23 cellular contexts compared by ENCODE assay signal in the genomic region with DNA sequence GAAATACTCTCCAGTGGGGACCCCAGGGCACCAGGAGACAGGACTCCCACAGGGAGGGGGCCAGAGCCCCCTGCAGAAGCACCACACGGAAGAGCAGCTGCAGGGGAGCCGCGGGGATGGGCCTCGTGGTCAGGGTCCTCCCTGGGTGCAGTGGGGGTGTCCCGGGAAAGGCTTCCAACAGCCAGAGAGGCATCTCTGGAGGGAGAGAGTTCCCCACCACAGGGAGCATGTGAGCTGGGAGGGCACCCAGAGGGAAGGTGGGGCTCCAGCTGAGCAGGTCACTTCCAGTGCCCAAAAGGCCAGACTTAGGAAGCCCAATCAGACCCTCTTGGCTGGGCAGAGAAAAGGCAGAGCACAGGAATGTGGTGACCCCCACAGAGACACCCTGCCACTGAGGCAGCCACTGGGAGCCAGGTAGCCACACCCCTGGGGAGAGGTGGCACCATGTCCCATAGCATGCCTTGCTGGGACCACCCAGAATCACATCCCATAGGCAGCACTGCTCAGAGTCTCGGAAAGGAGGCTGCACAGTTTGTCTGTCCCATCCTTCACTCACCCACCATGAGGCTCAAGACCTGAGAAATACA. TPM values are rescaled to one million over a fixed set of nuclear protein-coding genes. Genes with fewer than 3 reads are reported as not detected.
"Had no signal": no experiment of that assay in that cellular context is flagged by ENCODE, and none has a peak within 500 bp of the region (broad histone marks: within the 10 kb centered on the region; RNA-seq: fewer than 3 reads in every experiment).

No MANE protein-coding gene starts in this region.

- H3K9ac ChIP-seq: KMS-11 had no signal

- H3K36me3 ChIP-seq: breast epithelium, Peyer's patch had no signal

- H3K4me1 ChIP-seq: breast epithelium, Peyer's patch had no signal

- H3K9me3 ChIP-seq: breast epithelium, Peyer's patch had no signal

- H3K27me3 ChIP-seq: breast epithelium, Peyer's patch had no signal

- H3K4me2 ChIP-seq: KMS-11 had no signal

- H3K27ac ChIP-seq: breast epithelium, KMS-11, Peyer's patch, RWPE1 had no signal

- H3K4me3 ChIP-seq: breast epithelium, Peyer's patch had no signal

- ATAC-seq: activated CD8-positive, alpha-beta memory T cell treated with anti-CD3 and anti-CD28 coated beads, Interleukin-2, amount 10 ng/mL, durations not matched to agents 7 days and 5 days; T-helper 17 cell had no signal

- DNase-seq: activated B cell treated with CpG ODN at 0.5 μM for 24 hours; activated CD4-positive, alpha-beta T cell treated with anti-CD3 and anti-CD28 coated beads for 1 hour; activated CD4-positive, alpha-beta T cell treated with anti-CD3 and anti-CD28 coated beads, Interleukin-2, amount 10 ng/mL, durations not matched to agents 24 days and 14 days; activated CD4-positive, alpha-beta T cell treated with anti-CD3 and anti-CD28 coated beads, Interleukin-2, amount 50 U/mL, for 48 hours; activated CD8-positive, alpha-beta memory T cell treated with anti-CD3 and anti-CD28 coated beads, Interleukin-2, amount 10 ng/mL, durations not matched to agents 7 days and 5 days; activated effector memory CD4-positive, alpha-beta T cell treated with Interleukin-2 at 50 U/mL for 16 hours; activated naive CD4-positive, alpha-beta T cell; activated T-cell treated with anti-CD3 and anti-CD28 coated beads, Interleukin-2, amount 50 U/mL, for 24 hours; NCI-H1092; NCI-H1417 treated with DMSO at 0.1 percent for 48 hours; NCI-H1694; NCI-H2029; SHP77 treated with DMSO at 0.1 percent for 48 hours; T-helper 17 cell; T1000 had no signal

RNA-seq across cellular contexts. Expression of gene LMO1, which starts 49.9 kb away (rescaled TPM):
- total RNA-seq: activated B cell treated with CpG ODN at 0.5 μM for 24 hours; activated CD4-positive, alpha-beta T cell treated with anti-CD3 and anti-CD28 coated beads, Interleukin-2, amount 10 ng/mL, durations not matched to agents 24 days and 14 days; activated CD8-positive, alpha-beta memory T cell treated with anti-CD3 and anti-CD28 coated beads, Interleukin-2, amount 10 ng/mL, durations not matched to agents 7 days and 5 days; activated T-helper 1 cell treated with anti-CD3 and anti-CD28 coated beads, Interleukin-12 subunit alpha, Interleukin-12 subunit beta, Interleukin-2, Interleukin-4 antibody, amounts not matched to agents 30 ng/mL and 10 ng/mL and 1 ng/mL, durations not matched to agents 14 hours and 24 hours and 36 hours; aorta; breast epithelium; MCF 10A; Peyer's patch; SK-MEL-5; T-helper 17 cell had no signal
- polyA plus RNA-seq: aorta had no signal
